Comparison of ENCODE assay signal across 1 cellular context in genomic region chrX:119419146-119419545, GRCh38.
TF ChIP-seq lines count a peak whose summit lies in the region.

No MANE protein-coding gene starts in this region.

TF ChIP-seq in HepG2, 621 proteins besides CTCF, POLR2A, EP300 and RAD21 (continued from another document):
- TF ChIP-seq, protein P1, sequence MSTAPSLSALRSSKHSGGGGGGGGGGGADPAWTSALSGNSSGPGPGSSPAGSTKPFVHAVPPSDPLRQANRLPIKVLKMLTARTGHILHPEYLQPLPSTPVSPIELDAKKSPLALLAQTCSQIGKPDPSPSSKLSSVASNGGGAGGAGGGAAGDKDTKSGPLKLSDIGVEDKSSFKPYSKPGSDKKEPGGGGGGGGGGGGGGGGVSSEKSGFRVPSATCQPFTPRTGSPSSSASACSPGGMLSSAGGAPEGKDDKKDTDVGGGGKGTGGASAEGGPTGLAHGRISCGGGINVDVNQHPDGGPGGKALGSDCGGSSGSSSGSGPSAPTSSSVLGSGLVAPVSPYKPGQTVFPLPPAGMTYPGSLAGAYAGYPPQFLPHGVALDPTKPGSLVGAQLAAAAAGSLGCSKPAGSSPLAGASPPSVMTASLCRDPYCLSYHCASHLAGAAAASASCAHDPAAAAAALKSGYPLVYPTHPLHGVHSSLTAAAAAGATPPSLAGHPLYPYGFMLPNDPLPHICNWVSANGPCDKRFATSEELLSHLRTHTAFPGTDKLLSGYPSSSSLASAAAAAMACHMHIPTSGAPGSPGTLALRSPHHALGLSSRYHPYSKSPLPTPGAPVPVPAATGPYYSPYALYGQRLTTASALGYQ (CRISPR knock-in tag; IDR thresholded peaks at IDR 0.05), result 0 out of 2 replicates have a peak, but pooled peaks have one; percentile 19
- TF ChIP-seq HNF4A (CRISPR knock-in tag; IDR thresholded peaks at IDR 0.05) (peak; percentile 84), ZNF354B (CRISPR knock-in tag; IDR thresholded peaks at IDR 0.05) (no peak)
